Comparison of ENCODE assay signal across 6 cellular contexts in the genomic region with DNA sequence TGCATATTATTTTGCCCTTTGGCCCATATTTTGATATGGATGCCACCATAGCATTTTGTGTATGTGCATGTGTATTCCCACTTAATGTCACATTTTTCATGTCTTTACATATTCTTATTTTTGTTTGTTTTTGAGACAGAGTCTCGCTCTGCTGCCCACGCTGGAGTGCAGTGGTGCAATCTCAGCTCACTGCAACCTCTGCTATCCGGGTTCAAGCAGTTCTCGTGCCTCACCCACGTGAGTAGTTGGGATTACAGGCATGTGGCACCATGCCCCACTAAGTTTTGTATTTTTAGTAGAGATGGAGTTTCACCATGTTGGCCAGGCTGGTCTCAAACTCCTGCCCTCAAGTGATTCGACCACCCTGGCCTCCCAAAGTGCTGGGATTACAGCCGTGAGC. TPM values are rescaled to one million over a fixed set of nuclear protein-coding genes. Genes with fewer than 3 reads are reported as not detected.
DNase-seq lines count a peak whose midpoint lies in the region; ATAC-seq and TF ChIP-seq lines count a peak whose summit lies in the region.
"Not testable (repeated sequence)": the region's sequence is repeated elsewhere in the genome, so short reads cannot be mapped to it uniquely, and the experiment has no call there.

No MANE protein-coding gene starts in this region.

- WGBS in endodermal cell (ENCODE audit: insufficient coverage in 1 of 2, insufficient read length in 1 of 2), 2 experiments, result 97% methylated on average over 5 of the region's 7 CpGs; no CpG with 5 or more reads in 1 of the 2 experiments
- WGBS in sigmoid colon, 2 donors, result 96 to 98% methylated on average over 5 of the region's 7 CpGs

- H3K27me3 Mint-ChIP-seq in endodermal cell (ENCODE audit: insufficient read depth), result not testable (repeated sequence)

- H3K9ac ChIP-seq in endodermal cell (ENCODE audit: extremely low read depth, low read length, poor library complexity, severe bottlenecking), result not testable (repeated sequence)

- H3K4me1 ChIP-seq in endodermal cell (ENCODE audit: control insufficient read depth, insufficient read depth, low read length); lower lobe of right lung; sigmoid colon; upper lobe of right lung: not testable (repeated sequence)

- not testable (repeated sequence) for H3K36me3 Mint-ChIP-seq in endodermal cell (ENCODE audit: low read depth)

- DNase-seq in endodermal cell (peak; percentile 3), cardiac septum (ENCODE audit: low spot score) (peak; percentile 31), lower lobe of right lung (peak; percentile 30), mesenteric fat pad (ENCODE audit: low spot score) (peak; percentile 11), sigmoid colon (peak; percentile 26), upper lobe of right lung (peak; percentile 51)

- not testable (repeated sequence) for H3K27me3 ChIP-seq in endodermal cell (ENCODE audit: control insufficient read depth, insufficient read depth, low read length, poor library complexity, severe bottlenecking); lower lobe of right lung (ENCODE audit: low read depth); sigmoid colon; upper lobe of right lung

- H3K4me3 ChIP-seq in endodermal cell (ENCODE audit: low read length); lower lobe of right lung; sigmoid colon; upper lobe of right lung: not testable (repeated sequence)

- H3K27ac ChIP-seq in endodermal cell (ENCODE audit: low read depth, low read length); lower lobe of right lung; sigmoid colon; upper lobe of right lung: not testable (repeated sequence)

- not testable (repeated sequence) for H3K27ac Mint-ChIP-seq in endodermal cell

- H3K9me3 ChIP-seq in endodermal cell (ENCODE audit: control insufficient read depth, low read length); lower lobe of right lung; sigmoid colon; upper lobe of right lung: not testable (repeated sequence)

- not testable (repeated sequence) for ATAC-seq in lower lobe of right lung, upper lobe of right lung

- TF ChIP-seq CTCF in endodermal cell (conservative IDR thresholded peaks at IDR 0.05); lower lobe of right lung (IDR thresholded peaks at IDR 0.05); sigmoid colon (IDR thresholded peaks at IDR 0.05); upper lobe of right lung (IDR thresholded peaks at IDR 0.05): not testable (repeated sequence)

- H3K36me3 ChIP-seq in endodermal cell (ENCODE audit: control insufficient read depth, insufficient read depth, low read length); lower lobe of right lung; sigmoid colon; upper lobe of right lung: not testable (repeated sequence)

- H3K4me1 Mint-ChIP-seq in endodermal cell, result not testable (repeated sequence)

- not testable (repeated sequence) for H3K4me3 Mint-ChIP-seq in endodermal cell

- intact Hi-C loops in cardiac septum (cut with DNase I); lower lobe of right lung (cut with DNase I); sigmoid colon (cut with DNase I); upper lobe of right lung (cut with DNase I): not testable (repeated sequence)

- not testable (repeated sequence) for TF ChIP-seq POLR2A in sigmoid colon (IDR thresholded peaks at IDR 0.05)

- H3K9me3 Mint-ChIP-seq in endodermal cell, result not testable (repeated sequence)

- not testable (repeated sequence) for TF ChIP-seq EP300 in sigmoid colon (IDR thresholded peaks at IDR 0.05)

RNA-seq across cellular contexts. Expression of a gene that starts 28.2 kb away (rescaled TPM):
- total RNA-seq in endodermal cell (10 to 100 TPM; 55.2 to 82.5 TPM), cardiac septum (18.9 TPM), lower lobe of right lung (37.0 TPM), mesenteric fat pad (49.1 TPM), sigmoid colon (10 to 100 TPM; 28.3 to 57.3 (median 47.1) TPM), upper lobe of right lung (42.8 TPM)
- polyA plus RNA-seq in endodermal cell (2013, experiment 1 of 2), result 77.5 TPM
- 95.6 TPM for polyA plus RNA-seq in endodermal cell (2013, experiment 2 of 2)
- polyA plus RNA-seq in sigmoid colon, result 10 to 100 TPM; 10.2 to 18.5 (median 14.6) TPM

RNA-seq across cellular contexts. Expression of a gene that starts 52.6 kb away (rescaled TPM):
- total RNA-seq in endodermal cell (10 to 100 TPM; 46.1 to 59.3 TPM), cardiac septum (32.9 TPM), lower lobe of right lung (28.7 TPM), mesenteric fat pad (20.4 TPM), sigmoid colon (10 to 100 TPM; 33.9 to 44.0 (median 37.3) TPM), upper lobe of right lung (22.9 TPM)
- 85.7 TPM for polyA plus RNA-seq in endodermal cell (2013, experiment 1 of 2)
- polyA plus RNA-seq in endodermal cell (2013, experiment 2 of 2), result 85.4 TPM
- polyA plus RNA-seq in sigmoid colon, result 10 to 100 TPM; 33.3 to 90.6 (median 83.5) TPM
